ENCODE assay signal across 28 cellular contexts in genomic region chr22:25161916-25162530, GRCh38. TPM values are rescaled to one million over a fixed set of nuclear protein-coding genes. Genes with fewer than 3 reads are reported as not detected.
"Had no signal": no experiment of that assay in that cellular context is flagged by ENCODE, and none has a peak within 500 bp of the region (broad histone marks: within the 10 kb centered on the region; RNA-seq: fewer than 3 reads in every experiment).

No MANE protein-coding gene starts in this region.

- H3K36me3 Mint-ChIP-seq: activated naive CD8-positive, alpha-beta T cell treated with anti-CD3 and anti-CD28 coated beads, Interleukin-2, amount 10 ng/mL, durations not matched to agents 7 days and 5 days; mesothelial cell of epicardium; natural killer cell had no signal

- H3K4me1 Mint-ChIP-seq: activated CD4-positive, alpha-beta T cell treated with anti-CD3 and anti-CD28 coated beads, Interleukin-2, amount 10 ng/mL, durations not matched to agents 7 days and 5 days had no signal

- H3K4me3 ChIP-seq: hepatocyte, left lung, skin epidermis, thyroid gland had no signal

- H3K27ac Mint-ChIP-seq: activated naive CD4-positive, alpha-beta T cell treated with anti-CD3 and anti-CD28 coated beads for 36 hours; activated naive CD8-positive, alpha-beta T cell treated with anti-CD3 and anti-CD28 coated beads, Interleukin-2, amount 10 ng/mL, durations not matched to agents 7 days and 5 days; mesothelial cell of epicardium; natural killer cell had no signal

- H3K9me3 ChIP-seq: left lung, thyroid gland had no signal

- H3K27me3 ChIP-seq: hepatocyte, left lung, thyroid gland had no signal

- H2AFZ ChIP-seq: hepatocyte had no signal

- DNase-seq: activated CD4-positive, alpha-beta T cell treated with anti-CD3 and anti-CD28 coated beads, Interleukin-2, amount 10 ng/mL, durations not matched to agents 7 days and 5 days; activated CD4-positive, CD25-positive, alpha-beta regulatory T cell treated with anti-CD3 and anti-CD28 coated beads, Interleukin-2, amount 50 U/mL, for 72 hours; activated naive CD4-positive, alpha-beta T cell treated with anti-CD3 and anti-CD28 coated beads for 36 hours; activated naive CD8-positive, alpha-beta T cell treated with anti-CD3 and anti-CD28 coated beads, Interleukin-2, amount 10 ng/mL, durations not matched to agents 7 days and 5 days; activated T-cell treated with anti-CD3 and anti-CD28 coated beads, Interleukin-2, amount 50 U/mL, for 1 hour; amniotic stem cell; foreskin melanocyte; glutamatergic neuron; kidney glomerular epithelial cell; left lung; natural killer cell; stimulated activated CD4-positive, alpha-beta T cell treated with anti-CD3 and anti-CD28 coated beads, Interleukin-2, amount 100 ng/mL, for 48 hours; substantia nigra; thyroid gland; WERI-Rb-1 had no signal

- H3K4me1 ChIP-seq: left lung had no signal

- H3K27me3 Mint-ChIP-seq: activated CD4-positive, alpha-beta T cell treated with anti-CD3 and anti-CD28 coated beads, Interleukin-2, amount 10 ng/mL, durations not matched to agents 7 days and 5 days; activated CD8-positive, alpha-beta T cell treated with anti-CD3 and anti-CD28 coated beads for 36 hours; activated naive CD8-positive, alpha-beta T cell treated with anti-CD3 and anti-CD28 coated beads, Interleukin-2, amount 10 ng/mL, durations not matched to agents 7 days and 5 days; stimulated activated naive CD8-positive, alpha-beta T cell treated with anti-CD3 and anti-CD28 coated beads, Interleukin-15, Interleukin-2, amounts not matched to agents 100 ng/mL and 50 ng/mL, for 24 hours had no signal

- H3K4me3 Mint-ChIP-seq: activated CD4-positive, alpha-beta T cell treated with anti-CD3 and anti-CD28 coated beads, Interleukin-2, amount 10 ng/mL, durations not matched to agents 7 days and 5 days; activated CD8-positive, alpha-beta T cell treated with anti-CD3 and anti-CD28 coated beads for 36 hours; activated naive CD4-positive, alpha-beta T cell treated with anti-CD3 and anti-CD28 coated beads for 36 hours; activated naive CD8-positive, alpha-beta T cell treated with anti-CD3 and anti-CD28 coated beads, Interleukin-2, amount 10 ng/mL, durations not matched to agents 7 days and 5 days; mesothelial cell of epicardium; natural killer cell; stimulated activated naive CD8-positive, alpha-beta T cell treated with anti-CD3 and anti-CD28 coated beads, Interleukin-15, Interleukin-2, amounts not matched to agents 100 ng/mL and 50 ng/mL, for 24 hours; T-helper 2 cell treated with Interferon-gamma antibody and Interleukin-4, amounts not matched to agents 5 μg/mL and 100 μg/mL, for 36 hours had no signal

- H3K4me2 ChIP-seq: hepatocyte had no signal

- H3K9me3 Mint-ChIP-seq: activated CD4-positive, alpha-beta T cell treated with anti-CD3 and anti-CD28 coated beads, Interleukin-2, amount 10 ng/mL, durations not matched to agents 7 days and 5 days; activated CD8-positive, alpha-beta T cell treated with anti-CD3 and anti-CD28 coated beads for 36 hours; activated naive CD4-positive, alpha-beta T cell treated with anti-CD3 and anti-CD28 coated beads for 36 hours; activated naive CD8-positive, alpha-beta T cell treated with anti-CD3 and anti-CD28 coated beads, Interleukin-2, amount 10 ng/mL, durations not matched to agents 7 days and 5 days; mesothelial cell of epicardium; natural killer cell; stimulated activated naive CD8-positive, alpha-beta T cell treated with anti-CD3 and anti-CD28 coated beads, Interleukin-15, Interleukin-2, amounts not matched to agents 100 ng/mL and 50 ng/mL, for 24 hours; T-helper 2 cell treated with Interferon-gamma antibody and Interleukin-4, amounts not matched to agents 5 μg/mL and 100 μg/mL, for 36 hours had no signal

- H3K27ac ChIP-seq: hepatocyte, left lung, WERI-Rb-1 had no signal

- H3K36me3 ChIP-seq: left lung, thyroid gland, WERI-Rb-1 had no signal

- ATAC-seq: left lung, natural killer cell, SK-N-SH treated with all-trans-retinoic acid at 6 μM for 48 hours had no signal

RNA-seq across cellular contexts. Expression of gene CRYBB3, which starts 37.6 kb away (rescaled TPM):
- total RNA-seq: activated CD8-positive, alpha-beta T cell treated with anti-CD3 and anti-CD28 coated beads for 36 hours; activated naive CD4-positive, alpha-beta T cell treated with anti-CD3 and anti-CD28 coated beads for 36 hours; cerebellum; epithelial cell of proximal tubule; hepatocyte; osteoblast; posterior vena cava; thyroid gland; urinary bladder had no signal
- polyA plus RNA-seq: hepatocyte, urinary bladder had no signal

RNA-seq across cellular contexts. Expression of gene CRYBB2, which starts 57.4 kb away (rescaled TPM):
- total RNA-seq: activated CD8-positive, alpha-beta T cell treated with anti-CD3 and anti-CD28 coated beads for 36 hours; activated naive CD4-positive, alpha-beta T cell treated with anti-CD3 and anti-CD28 coated beads for 36 hours; activated naive CD8-positive, alpha-beta T cell treated with anti-CD3 and anti-CD28 coated beads, Interleukin-2, amount 10 ng/mL, durations not matched to agents 7 days and 5 days; cerebellum; epithelial cell of proximal tubule; left lung; lung microvascular endothelial cell; mesothelial cell of epicardium; natural killer cell; osteoblast; posterior vena cava; urinary bladder had no signal
- polyA plus RNA-seq: hepatocyte had no signal
